ENCODE assay signal across 8 cellular contexts in the genomic region with DNA sequence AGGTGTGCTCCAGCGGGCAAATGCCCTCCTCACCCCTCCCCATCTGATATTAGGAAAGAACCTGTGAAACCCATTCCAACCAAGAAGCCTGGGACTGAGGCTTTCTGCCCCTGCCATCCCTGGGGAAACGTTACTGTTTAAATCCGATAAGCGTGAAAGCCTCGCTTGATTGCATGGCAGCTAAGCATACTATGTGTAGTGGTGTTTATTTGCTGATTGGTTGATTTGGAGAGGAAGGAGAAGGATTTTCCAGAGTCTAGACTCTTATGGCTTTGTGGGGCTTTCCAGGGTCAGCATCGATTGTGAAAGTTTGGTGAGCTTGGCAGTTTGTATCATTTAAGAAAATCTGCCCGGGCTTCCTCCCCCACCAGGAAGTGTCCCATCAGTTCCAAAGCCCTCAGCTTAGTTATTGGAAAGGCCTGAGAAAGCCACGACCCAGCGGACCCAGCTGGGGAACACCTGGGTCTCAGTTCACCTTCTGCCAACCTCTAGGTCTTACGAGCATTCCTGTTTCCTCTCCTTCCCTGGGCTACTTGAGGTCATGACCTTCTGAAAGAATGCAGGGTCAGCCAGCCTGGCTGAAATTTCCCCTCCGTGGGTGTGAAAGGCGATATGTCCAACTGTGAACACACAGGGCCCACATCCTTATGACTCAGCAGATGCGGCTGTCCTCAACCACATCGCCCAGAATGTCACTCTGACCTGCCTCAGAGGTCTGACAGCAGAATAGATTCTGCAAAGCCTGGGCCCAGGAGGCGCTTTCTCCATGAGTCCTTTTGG.
DNase-seq lines count a peak whose midpoint lies in the region; ATAC-seq, FAIRE-seq and TF ChIP-seq lines count a peak whose summit lies in the region.

No MANE protein-coding gene starts in this region.

- no peaks in the 10 kb centered on the region for H3K27me3 ChIP-seq in endothelial cell of umbilical vein (ENCODE audit: control insufficient read depth in 2 of 2, insufficient read depth in 2 of 2, low read length in 2 of 2)
- no peaks in the 10 kb centered on the region for H3K27me3 ChIP-seq in psoas muscle (ENCODE audit: insufficient read depth in 3 of 3, low read length in 2 of 3)

- peak; percentile 24 for FAIRE-seq in endothelial cell of umbilical vein (lab: Jason Lieb, UNC)

- no peaks in the 10 kb centered on the region for H4K20me1 ChIP-seq in endothelial cell of umbilical vein (replicated peaks; ENCODE audit: control insufficient read depth, extremely low read depth, insufficient read depth, low read length)

- no peak for TF ChIP-seq CTCF in AG09309 (IDR thresholded peaks at IDR 0.05; ENCODE audit: control insufficient read depth, insufficient read depth, low read depth, low read length, missing control alignments)
- TF ChIP-seq CTCF in endothelial cell of umbilical vein (IDR thresholded peaks at IDR 0.05; ENCODE audit: extremely low read depth in 1 of 2, insufficient read depth in 1 of 2, low read depth in 1 of 2, low read length in 2 of 2): no peak
- TF ChIP-seq CTCF in psoas muscle (IDR thresholded peaks at IDR 0.05): no peak

- POLR2A ChIA-PET in endothelial cell of umbilical vein (lab: Charles Lee): no interaction called here

- no peak for TF ChIP-seq POLR2A in endothelial cell of umbilical vein (IDR thresholded peaks at IDR 0.05; ENCODE audit: low read depth, low read length)

- H3K4me1 ChIP-seq in endothelial cell of umbilical vein (ENCODE audit: control insufficient read depth, extremely low read depth, insufficient read depth, low read length) (peaks cover 11% of the 10 kb centered on the region), psoas muscle (peaks cover 64% of the 10 kb centered on the region)

- 22 to 32% (median 31%) methylated on average over 15 of the region's 15 CpGs for WGBS in psoas muscle, 3 donors

- no peaks in the 10 kb centered on the region for H3K9me1 ChIP-seq in endothelial cell of umbilical vein (replicated peaks; ENCODE audit: control insufficient read depth, extremely low read depth, insufficient read depth, low read length)

- BruUV-seq in endothelial cell of umbilical vein (replicated peaks; lab: Mats Ljungman, UMichigan): no TSS peak

- H3K79me2 ChIP-seq in endothelial cell of umbilical vein (ENCODE audit: control insufficient read depth, insufficient read depth, low read length): no peaks in the 10 kb centered on the region

- H3K36me3 ChIP-seq in endothelial cell of umbilical vein (ENCODE audit: control insufficient read depth in 2 of 2, extremely low read depth in 1 of 2, insufficient read depth in 2 of 2, low read length in 2 of 2): no peaks in the 10 kb centered on the region
- no peaks in the 10 kb centered on the region for H3K36me3 ChIP-seq in psoas muscle (ENCODE audit: insufficient read depth in 1 of 2, low read depth in 1 of 2)

- H3K4me2 ChIP-seq in endothelial cell of umbilical vein (ENCODE audit: insufficient read depth, low read length): no peak overlapping the region

- dilution Hi-C loops in endothelial cell of umbilical vein (cut with MboI; ENCODE audit: extremely low pct_ligation_motif_present, low sequenced_read_pairs): no loop called here

- ATAC-seq in GM18520 (IDR thresholded peaks at IDR 0.05; ENCODE audit: unreplicated experiment): peak; percentile 76
- peak; percentile 63 for ATAC-seq in HG02938 (IDR thresholded peaks at IDR 0.05; ENCODE audit: unreplicated experiment)
- ATAC-seq in psoas muscle: peak; percentile 87 to 88 (median 87)

- H3K27ac ChIP-seq in endothelial cell of umbilical vein (ENCODE audit: insufficient read depth, low read depth, low read length) (peak overlapping the region; percentile 35), psoas muscle (peak overlapping the region; percentile 88)

- CTCF ChIA-PET in endothelial cell of umbilical vein (lab: Charles Lee): interaction anchor here (1.3 to 2.9 kb wide), 2 partner anchors 144 to 150 kb away, joined by 6 to 10 read pairs; partner anchors contain the start of gene DAPK2

- H3K9ac ChIP-seq in endothelial cell of umbilical vein (replicated peaks; ENCODE audit: extremely low read depth, insufficient read depth, low read length): no peak overlapping the region

- no peaks in the 10 kb centered on the region for H3K9me3 ChIP-seq in endothelial cell of umbilical vein (replicated peaks; ENCODE audit: control insufficient read depth, insufficient read depth, low read length)
- H3K9me3 ChIP-seq in psoas muscle: no peaks in the 10 kb centered on the region

- H2AFZ ChIP-seq in endothelial cell of umbilical vein (ENCODE audit: low read depth, low read length): peak overlapping the region; percentile 13

- intact Hi-C loops in endothelial cell of umbilical vein (cut with micrococcal nuclease) (no loop called here), psoas muscle (cut with DNase I) (no loop called here), head of caudate nucleus (cut with DNase I) (no loop called here)

- H3K4me3 ChIP-seq in AG09309 (ENCODE audit: control insufficient read depth, low read depth, low read length) (no peak overlapping the region), endothelial cell of umbilical vein (replicated peaks in 1 of 3; ENCODE audit: insufficient read depth in 1 of 3, low read depth in 1 of 3, low read length in 3 of 3) (no peak overlapping the region), psoas muscle (no peak overlapping the region)

- peak; percentile 18 for DNase-seq in AG09309 (ENCODE audit: low read depth)
- DNase-seq in OCI-M1 (lab: John Stamatoyannopoulos, UW): peak; percentile 92
- DNase-seq in endothelial cell of umbilical vein (ENCODE audit: low read depth, low spot score): peak; percentile 69
- peak; percentile 72 to 87 for DNase-seq in psoas muscle
- no peak for DNase-seq in head of caudate nucleus
- DNase-seq in cerebellum (ENCODE audit: low spot score): no peak

TF ChIP-seq in endothelial cell of umbilical vein, 7 proteins besides CTCF, POLR2A, EP300 and RAD21:
- peak; percentile 47 for TF ChIP-seq FOS (IDR thresholded peaks at IDR 0.05; ENCODE audit: borderline replicate concordance, insufficient read depth, low read length)
- TF ChIP-seq EZH2 (IDR thresholded peaks at IDR 0.05; ENCODE audit: borderline replicate concordance, low read depth, low read length, severe bottlenecking): no peak
TF ChIP-seq in endothelial cell of umbilical vein: peak in this region for 1.

Comparison
In these comparisons a context has a peak if more than half of its experiments do, and no peak if none do; other contexts are left out.
1. DNase-seq: peak in AG09309 (single experiment), OCI-M1 (single experiment), endothelial cell of umbilical vein (single experiment) and psoas muscle (2 of 2); none in head of caudate nucleus (0 of 42) and cerebellum (single experiment).
2. Peak in every context shown above with its lines, with median percentiles within 50 percentile points of each other: ATAC-seq.